In the genomic region with DNA sequence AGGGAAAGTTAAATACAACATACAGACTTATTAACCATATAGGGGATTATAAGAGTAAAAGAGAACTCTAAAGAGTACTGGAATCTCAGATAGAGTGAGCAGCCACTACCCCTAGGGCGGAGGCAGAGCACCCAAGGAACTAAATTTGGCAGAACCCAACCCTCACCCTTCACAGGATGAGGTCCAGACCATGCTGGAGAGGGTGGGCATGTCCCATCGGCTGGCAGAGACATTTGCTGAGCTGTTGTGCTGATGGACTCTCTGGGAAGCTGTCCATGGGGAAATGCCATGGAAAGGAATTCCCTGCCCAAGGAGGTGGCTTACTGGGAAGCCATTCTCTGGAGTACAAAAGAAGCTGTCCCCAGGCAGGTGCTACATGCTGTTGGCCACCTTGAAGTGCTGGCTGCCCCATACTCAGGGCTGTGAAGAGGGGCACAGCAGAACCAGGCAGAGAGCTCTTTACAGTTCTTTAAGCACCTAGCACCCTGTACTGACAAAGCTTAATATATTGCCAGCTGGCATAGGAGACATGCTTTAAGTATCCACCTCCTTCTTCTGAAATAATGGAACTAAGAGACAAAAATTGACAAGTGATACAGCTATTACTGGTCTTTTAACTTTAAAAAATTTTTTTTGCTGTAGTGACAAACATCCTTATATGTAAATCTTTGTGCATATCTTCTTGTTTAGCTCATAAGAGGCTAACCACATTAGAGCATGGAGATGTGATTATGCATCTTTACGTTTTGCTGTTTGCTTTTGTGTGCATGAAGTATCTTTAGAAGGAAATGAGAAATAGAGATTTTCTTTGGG, we compare ENCODE assay signal across 16 cellular contexts. TPM values are rescaled to one million over a fixed set of nuclear protein-coding genes. Genes with fewer than 3 reads are reported as not detected.
A peak's percentile ranks its signal among the peaks of the same experiment; 100 is the strongest.
DNase-seq lines count a peak whose midpoint lies in the region; ATAC-seq, FAIRE-seq and TF ChIP-seq lines count a peak whose summit lies in the region.
"Had no signal": no experiment of that assay in that cellular context is flagged by ENCODE, and none has a peak within 500 bp of the region (broad histone marks: within the 10 kb centered on the region; RNA-seq: fewer than 3 reads in every experiment).

No MANE protein-coding gene starts in this region.

- H3K9me3 Mint-ChIP-seq in CD8-positive, alpha-beta T cell = no peaks in the 10 kb centered on the region
- H3K9me3 Mint-ChIP-seq: activated CD4-positive, alpha-beta memory T cell treated with anti-CD3 and anti-CD28 coated beads for 36 hours had no signal

- H3K9me1 ChIP-seq in K562 (ENCODE audit: control insufficient read depth, insufficient read depth, low read length) = no peaks in the 10 kb centered on the region

- H3K4me3 Mint-ChIP-seq in CD8-positive, alpha-beta T cell = no peak overlapping the region
- H3K4me3 Mint-ChIP-seq: activated CD4-positive, alpha-beta memory T cell treated with anti-CD3 and anti-CD28 coated beads for 36 hours had no signal

- H3K4me1 Mint-ChIP-seq in CD8-positive, alpha-beta T cell (ENCODE audit: low read depth) = peaks cover 24% of the 10 kb centered on the region

- H3K36me3 ChIP-seq in CD8-positive, alpha-beta T cell (ENCODE audit: insufficient read depth, low read length) = no peaks in the 10 kb centered on the region
- peaks cover 23% of the 10 kb centered on the region; the same call in 2 of the 3 replicates for H3K36me3 ChIP-seq in K562 (ENCODE audit: control insufficient read depth, insufficient read depth, low read length)
- peaks cover 3 to 37% of the 10 kb centered on the region in 2 experiments for H3K36me3 ChIP-seq in mesenchymal stem cell (ENCODE audit: control insufficient read depth in 1 of 2, insufficient read depth in 2 of 2, low read depth in 1 of 2, low read length in 2 of 2)
- H3K36me3 ChIP-seq in HAP-1 (replicated peaks) = peaks cover 3% of the 10 kb centered on the region

- CTCF ChIA-PET in CD8-positive, alpha-beta T cell (lab: Charles Lee) = interaction anchor here (0.6 to 1.5 kb wide), 2 partner anchors 25 to 201 kb away, joined by 3 to 4 read pairs; no protein-coding TSS in a partner anchor
- CTCF ChIA-PET in K562 (lab: Yijun Ruan, JAX; ENCODE audit: low intra/inter-chr PET ratio) = no interaction called here

- H2BK5ac ChIP-seq in mesenchymal stem cell (ENCODE audit: low read depth, low read length, poor library complexity, severe bottlenecking) = no peak overlapping the region

- in situ Hi-C loops in K562 (cut with MboI) (no loop called here), HAP-1 (cut with MboI; ENCODE audit: low sequenced_read_pairs) (no loop called here)

- POLR2A ChIA-PET in CD8-positive, alpha-beta T cell (lab: Charles Lee) = no interaction called here
- POLR2A ChIA-PET in K562 (lab: Yijun Ruan, JAX) = interaction anchor here (0.8 to 1.9 kb wide), 4 partner anchors 8 to 20 kb away, joined by 3 to 7 read pairs (median 4); no protein-coding TSS in a partner anchor

- no peak overlapping the region for H3K27ac ChIP-seq in CD8-positive, alpha-beta T cell (ENCODE audit: low read depth, low read length)
- H3K27ac ChIP-seq in K562 (ENCODE audit: extremely low read depth, low read depth, low read length) = no peak overlapping the region
- peak overlapping the region; percentile 28 for H3K27ac ChIP-seq in mesenchymal stem cell (ENCODE audit: low read length, poor library complexity, severe bottlenecking)
- H3K27ac ChIP-seq: body of pancreas, SJSA1 had no signal

- H3K23ac ChIP-seq in mesenchymal stem cell (ENCODE audit: low read length in 2 of 2) = no peak overlapping the region

- H3K9ac ChIP-seq in K562 (ENCODE audit: insufficient read depth in 1 of 2, low read depth in 2 of 2, low read length in 2 of 2) (no peak overlapping the region; a peak in 1 of 4 replicates), mesenchymal stem cell (ENCODE audit: low read length) (no peak overlapping the region)

- DNase-seq in CD8-positive, alpha-beta T cell = no peak
- DNase-seq in LHCN-M2 (ENCODE audit: low read depth) = peak; percentile 50
- DNase-seq in K562 (ENCODE audit: extremely low read depth in 1 of 4, low spot score in 3 of 4) = no peak
- peak; percentile 61 for DNase-seq in mesenchymal stem cell
- no peak for DNase-seq in HAP-1 (ENCODE audit: low spot score in 2 of 2)
- DNase-seq in activated CD4-positive, alpha-beta T cell treated with anti-CD3 and anti-CD28 coated beads for 1 hour = no peak
- DNase-seq in MV-4-11 (lab: John Stamatoyannopoulos, UW) = no peak
- DNase-seq: activated CD4-positive, alpha-beta memory T cell treated with anti-CD3 and anti-CD28 coated beads for 36 hours; body of pancreas; effector CD4-positive, alpha-beta T cell; midbrain; NCI-H1930; stimulated activated CD4-positive, alpha-beta T cell treated with anti-CD3 and anti-CD28 coated beads, Interleukin-12 subunit alpha, Interleukin-12 subunit beta, amount 100 ng/mL, for 4 hours had no signal

- H2BK120ac ChIP-seq in mesenchymal stem cell (ENCODE audit: low read depth, low read length) = no peak overlapping the region

- H3K4me1 ChIP-seq in CD8-positive, alpha-beta T cell (ENCODE audit: insufficient read depth, low read length) = no peaks in the 10 kb centered on the region
- H3K4me1 ChIP-seq in K562 (replicated peaks in 1 of 2; ENCODE audit: control insufficient read depth in 2 of 2, insufficient read depth in 2 of 2, low read length in 2 of 2) (no peaks in the 10 kb centered on the region), mesenchymal stem cell (ENCODE audit: control insufficient read depth, insufficient read depth, low read depth, low read length) (peaks cover 5% of the 10 kb centered on the region), HAP-1 (no peaks in the 10 kb centered on the region)
- H3K4me1 ChIP-seq: body of pancreas had no signal

- H3K27ac Mint-ChIP-seq in CD8-positive, alpha-beta T cell = peak overlapping the region; percentile 14
- H3K27ac Mint-ChIP-seq: activated CD4-positive, alpha-beta memory T cell treated with anti-CD3 and anti-CD28 coated beads for 36 hours had no signal

- no TSS peak for BruUV-seq in K562 (replicated peaks; lab: Mats Ljungman, UMichigan)

- no peak overlapping the region for H2BK12ac ChIP-seq in mesenchymal stem cell (ENCODE audit: low read length in 2 of 2)

- H3K36me3 Mint-ChIP-seq in CD8-positive, alpha-beta T cell = peaks cover 42% of the 10 kb centered on the region

- H3K4me2 ChIP-seq in K562 (ENCODE audit: insufficient read depth, low read length) (no peak overlapping the region), mesenchymal stem cell (ENCODE audit: low read length, poor library complexity, severe bottlenecking) (no peak overlapping the region)

- no peak for FAIRE-seq in K562 (lab: Jason Lieb, UNC)
- FAIRE-seq: frontal cortex had no signal

- TF ChIP-seq CTCF in CD8-positive, alpha-beta T cell (IDR thresholded peaks at IDR 0.05) = no peak
- TF ChIP-seq CTCF in K562 (IDR thresholded peaks at IDR 0.05 in 2 of 3, conservative IDR thresholded peaks at IDR 0.05 in 1 of 3; ENCODE audit: insufficient read depth in 2 of 3, low read depth in 1 of 3, low read length in 3 of 3) = no peak

- no peak for TF ChIP-seq RAD21 in K562 (CRISPR knock-in tag; conservative IDR thresholded peaks at IDR 0.05 in 1 of 2, IDR thresholded peaks at IDR 0.05 in 1 of 2)

- no peak overlapping the region for H2AK5ac ChIP-seq in mesenchymal stem cell (ENCODE audit: low read length, severe bottlenecking)

- intact Hi-C loops in CD8-positive, alpha-beta T cell (cut with DNase I, micrococcal nuclease) = no loop called here
- intact Hi-C loops in K562 (cut with micrococcal nuclease) = no loop called here

- H3K79me2 ChIP-seq in K562 (ENCODE audit: control insufficient read depth, insufficient read depth, low read length) = no peaks in the 10 kb centered on the region; the same call in 2 of the 3 replicates

- H4K91ac ChIP-seq in mesenchymal stem cell (ENCODE audit: low read length) = no peak overlapping the region

- H2BK15ac ChIP-seq in mesenchymal stem cell (ENCODE audit: low read depth, poor library complexity, severe bottlenecking) = no peak overlapping the region

- WGBS in K562 (ENCODE audit: insufficient coverage, low coverage, missing lambda C conversion rate) = 78% methylated on average over 3 of the region's 3 CpGs
- 88% methylated on average over 2 of the region's 3 CpGs for WGBS in mesenchymal stem cell

- no peak for ATAC-seq in CD8-positive, alpha-beta T cell
- ATAC-seq in K562 (peak; percentile 42), HG03439 (IDR thresholded peaks at IDR 0.05; ENCODE audit: unreplicated experiment) (no peak)
- ATAC-seq: body of pancreas had no signal

- peaks cover 10% of the 10 kb centered on the region for H3K79me1 ChIP-seq in mesenchymal stem cell (replicated peaks; ENCODE audit: low read length, poor library complexity, severe bottlenecking)

- no peaks in the 10 kb centered on the region for H3K9me3 ChIP-seq in CD8-positive, alpha-beta T cell (ENCODE audit: low read length)
- H3K9me3 ChIP-seq in K562 (replicated peaks; ENCODE audit: control insufficient read depth, insufficient read depth, low read depth, low read length) (no peaks in the 10 kb centered on the region), mesenchymal stem cell (ENCODE audit: control insufficient read depth, low read length) (no peaks in the 10 kb centered on the region), HAP-1 (no peaks in the 10 kb centered on the region)
- H3K9me3 ChIP-seq: body of pancreas, SJSA1 had no signal

- no peak overlapping the region for H4K8ac ChIP-seq in mesenchymal stem cell (ENCODE audit: low read length)

- no peak overlapping the region for H3K18ac ChIP-seq in mesenchymal stem cell (ENCODE audit: low read depth in 1 of 2, low read length in 2 of 2)

- H3K27me3 ChIP-seq in CD8-positive, alpha-beta T cell (ENCODE audit: insufficient read depth, low read length) = no peaks in the 10 kb centered on the region
- H3K27me3 ChIP-seq in K562 (ENCODE audit: control insufficient read depth in 2 of 2, insufficient read depth in 2 of 2, low read length in 2 of 2) (no peaks in the 10 kb centered on the region), mesenchymal stem cell (ENCODE audit: control insufficient read depth in 1 of 2, insufficient read depth in 1 of 2, low read length in 2 of 2) (no peaks in the 10 kb centered on the region), HAP-1 (ENCODE audit: low read depth) (no peaks in the 10 kb centered on the region)
- H3K27me3 ChIP-seq: body of pancreas, SJSA1 had no signal

- H4K20me1 ChIP-seq in K562 (replicated peaks; ENCODE audit: control insufficient read depth, insufficient read depth, low read length) = no peaks in the 10 kb centered on the region

- H3K4me3 ChIP-seq in CD8-positive, alpha-beta T cell (ENCODE audit: low read depth, low read length) = no peak overlapping the region
- H3K4me3 ChIP-seq in K562 (no peak overlapping the region), mesenchymal stem cell (ENCODE audit: insufficient read depth in 1 of 2, low read depth in 1 of 2, low read length in 2 of 2) (no peak overlapping the region), HAP-1 (no peak overlapping the region)
- H3K4me3 ChIP-seq: body of pancreas, SJSA1 had no signal

- H2AFZ ChIP-seq in K562 (ENCODE audit: low read depth, low read length) = no peak overlapping the region
- H2AFZ ChIP-seq in mesenchymal stem cell (ENCODE audit: low read depth, low read length) = no peak overlapping the region

- no peaks in the 10 kb centered on the region for H3K27me3 Mint-ChIP-seq in CD8-positive, alpha-beta T cell (ENCODE audit: low read depth)
- H3K27me3 Mint-ChIP-seq: activated CD4-positive, alpha-beta memory T cell treated with anti-CD3 and anti-CD28 coated beads for 36 hours had no signal

- H3K4ac ChIP-seq in mesenchymal stem cell (ENCODE audit: low read depth in 1 of 2, low read length in 2 of 2) = no peak overlapping the region

- TF ChIP-seq POLR2A in K562 (conservative IDR thresholded peaks at IDR 0.05) = no peak

- no peak for TF ChIP-seq EP300 in K562 (IDR thresholded peaks at IDR 0.05; ENCODE audit: low read length)

- H3K14ac ChIP-seq in mesenchymal stem cell (ENCODE audit: low read length in 2 of 2) = no peak overlapping the region

RNA-seq across cellular contexts. Expression of a gene that starts 29.6 kb away (rescaled TPM):
- total RNA-seq in CD8-positive, alpha-beta T cell = 10 to 100 TPM; 19.7 to 21.7 TPM
- 43.7 and 44.7 TPM in 2 replicates for total RNA-seq in LHCN-M2 (2014; rRNA removed)
- 20.9 TPM for polyA plus RNA-seq in LHCN-M2 (2012)
- 41.7 and 75.4 TPM in 2 replicates for total RNA-seq in K562 (2011; cell fraction: chromatin; rRNA removed; ENCODE audit: low replicate concordance)
- 21.2 and 22.3 TPM in 2 replicates for total RNA-seq in K562 (2011; cell fraction: nucleolus; rRNA removed)
- 32.4 and 40.6 TPM in 2 replicates for total RNA-seq in K562 (2011; cell fraction: nucleoplasm; rRNA removed)
- 31.3 and 33.8 TPM in 2 replicates for total RNA-seq in K562 (2014; rRNA removed)
- total RNA-seq in K562 (2014; rRNA removed; fragmentation: Illumina TruSeq; extraction: Trizol) = 102 and 117 TPM in 2 replicates
- 67.8 and 73.0 TPM in 2 replicates for total RNA-seq in K562 (2015; rRNA removed; fragmentation: Illumina TruSeq; extraction: Trizol)
- total RNA-seq in K562 (2021) = 51.7 and 54.3 TPM in 2 replicates
- 46.1 and 61.2 TPM in 2 replicates for polyA plus RNA-seq in K562 (2011; rRNA removed)
- polyA plus RNA-seq in K562 (2011; cell fraction: cytosol; rRNA removed) = 11.2 and 18.7 TPM in 2 replicates
- polyA plus RNA-seq in K562 (2011; cell fraction: nucleus; rRNA removed) = 10.7 and 14.4 TPM in 2 replicates
- 45.5 and 52.4 TPM in 2 replicates for polyA plus RNA-seq in K562 (2012)
- polyA plus RNA-seq in K562 (2014; fragmentation: Illumina TruSeq; extraction: Trizol) = 54.4 and 57.9 TPM in 2 replicates
- 10 to 100 TPM; 77.3 to 82.4 TPM for polyA plus RNA-seq in K562 (2014; fragmentation: Nextera tagmentation; extraction: Ambion mirVana)
- 40.9 and 48.5 TPM in 2 replicates for polyA plus RNA-seq in K562 (2014; rRNA removed)
- polyA minus RNA-seq in K562 (2011; rRNA and poly(A)+ RNA removed) = 157 and 166 TPM in 2 replicates
- polyA minus RNA-seq in K562 (2011; cell fraction: cytosol; rRNA and poly(A)+ RNA removed) = 25.9 and 29.5 TPM in 2 replicates
- 23.6 and 55.8 TPM in 2 replicates for polyA minus RNA-seq in K562 (2011; cell fraction: nucleus; rRNA and poly(A)+ RNA removed)
- 24.2 TPM for polyA plus RNA-seq in mesenchymal stem cell (2013, experiment 1 of 2)
- polyA plus RNA-seq in mesenchymal stem cell (2013, experiment 2 of 2) = 26.1 TPM

Comparison
In these comparisons a context has a peak if more than half of its experiments do, and no peak if none do; other contexts are left out.
1. DNase-seq: peak in LHCN-M2 (single experiment) and mesenchymal stem cell (single experiment); none in CD8-positive, alpha-beta T cell (0 of 7), K562 (0 of 4), HAP-1 (0 of 2), activated CD4-positive, alpha-beta T cell treated with anti-CD3 and anti-CD28 coated beads for 1 hour (single experiment) and MV-4-11 (single experiment).